ENCODE assay signal across 19 cellular contexts in the genomic region with DNA sequence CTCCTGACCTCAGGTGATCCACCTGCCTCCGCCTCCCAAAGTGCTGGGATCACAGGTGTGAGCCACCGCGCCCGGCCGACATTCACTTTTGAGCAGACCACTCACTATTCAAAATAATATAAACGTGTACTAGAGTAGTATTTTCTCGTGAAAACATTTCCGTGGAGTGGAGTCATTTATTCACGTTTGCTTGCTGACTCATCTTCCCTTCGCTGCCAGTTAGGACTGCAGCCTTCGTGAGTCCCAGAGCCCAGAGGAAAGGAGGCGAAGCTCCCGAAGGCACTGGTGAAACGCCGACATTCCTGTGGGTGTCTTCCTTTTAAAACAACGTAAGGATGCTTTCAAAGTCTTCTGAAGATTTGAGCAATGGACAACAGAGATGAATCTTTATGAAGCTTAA. TPM values are rescaled to one million over a fixed set of nuclear protein-coding genes. Genes with fewer than 3 reads are reported as not detected.
DNase-seq lines count a peak whose midpoint lies in the region; ATAC-seq, FAIRE-seq and TF ChIP-seq lines count a peak whose summit lies in the region.
"Had no signal": no experiment of that assay in that cellular context is flagged by ENCODE, and none has a peak within 500 bp of the region (broad histone marks: within the 10 kb centered on the region; RNA-seq: fewer than 3 reads in every experiment).

No MANE protein-coding gene starts in this region.

- H3K4me1 Mint-ChIP-seq in activated CD4-positive, alpha-beta memory T cell treated with anti-CD3 and anti-CD28 coated beads for 36 hours (ENCODE audit: low read depth): no peaks in the 10 kb centered on the region

- no peaks in the 10 kb centered on the region for H3K9me3 ChIP-seq in fibroblast of lung (ENCODE audit: control insufficient read depth, insufficient read depth, low read depth, low read length)
- H3K9me3 ChIP-seq: body of pancreas, neutrophil had no signal

- no peak overlapping the region for H3K4me2 ChIP-seq in fibroblast of lung (ENCODE audit: extremely low read depth, insufficient read depth, low read length)

- peaks cover 14% of the 10 kb centered on the region for H3K9me3 Mint-ChIP-seq in activated CD4-positive, alpha-beta memory T cell treated with anti-CD3 and anti-CD28 coated beads for 36 hours

- H3K27ac ChIP-seq in fibroblast of lung (ENCODE audit: insufficient read depth, low read length): no peak overlapping the region
- H3K27ac ChIP-seq: body of pancreas, HL-60, neutrophil, SK-N-MC had no signal

- peak; percentile 93 for DNase-seq in BJ (ENCODE audit: low read depth)
- DNase-seq in RCC 7860 (ENCODE audit: low spot score): peak; percentile 54
- DNase-seq in fibroblast of lung (ENCODE audit: low read depth in 2 of 2): peak; percentile 49 to 88
- peak; percentile 70 for DNase-seq in posterior vena cava (ENCODE audit: low spot score)
- no peak for DNase-seq in activated CD4-positive, alpha-beta memory T cell treated with anti-CD3 and anti-CD28 coated beads for 36 hours
- no peak for DNase-seq in occipital lobe (lab: John Stamatoyannopoulos, UW)
- no peak for DNase-seq in activated CD8-positive, alpha-beta memory T cell treated with anti-CD3 and anti-CD28 coated beads for 24 hours
- DNase-seq: DND-41; Kasumi-1; NCI-H1436 treated with DMSO at 0.1 percent for 48 hours; NCI-H446; small intestine; stimulated activated naive CD8-positive, alpha-beta T cell treated with anti-CD3 and anti-CD28 coated beads, Interleukin-15, Interleukin-2, amounts not matched to agents 100 U/mL and 50 U/mL, for 24 hours had no signal

- no peak for ATAC-seq in HG02938 (IDR thresholded peaks at IDR 0.05; ENCODE audit: unreplicated experiment)
- ATAC-seq: body of pancreas; GM12878; stimulated activated naive CD8-positive, alpha-beta T cell treated with anti-CD3 and anti-CD28 coated beads, Interleukin-15, Interleukin-2, amounts not matched to agents 100 U/mL and 50 U/mL, for 24 hours had no signal

- H3K27me3 ChIP-seq in BJ (ENCODE audit: control insufficient read depth, insufficient read depth, low read length): no peaks in the 10 kb centered on the region
- no peaks in the 10 kb centered on the region for H3K27me3 ChIP-seq in fibroblast of lung (ENCODE audit: control insufficient read depth, insufficient read depth, low read length)

- no peaks in the 10 kb centered on the region for H3K79me2 ChIP-seq in fibroblast of lung (ENCODE audit: control insufficient read depth, insufficient read depth, low read length)

- H3K36me3 ChIP-seq in BJ (ENCODE audit: control insufficient read depth, insufficient read depth, low read length): no peaks in the 10 kb centered on the region
- H3K36me3 ChIP-seq in fibroblast of lung (ENCODE audit: control insufficient read depth, insufficient read depth, low read length): no peaks in the 10 kb centered on the region
- H3K36me3 ChIP-seq: neutrophil had no signal

- peaks cover 10% of the 10 kb centered on the region for H3K4me1 ChIP-seq in fibroblast of lung (ENCODE audit: control insufficient read depth, extremely low read depth, insufficient read depth, low read length)
- H3K4me1 ChIP-seq: body of pancreas had no signal

- no peak overlapping the region for H3K4me3 ChIP-seq in BJ (ENCODE audit: low read depth, low read length)
- no peak overlapping the region for H3K4me3 ChIP-seq in fibroblast of lung (replicated peaks in 1 of 4; ENCODE audit: control extremely low read depth in 1 of 4, insufficient read depth in 1 of 4, low read depth in 3 of 4, low read length in 4 of 4)
- H3K4me3 ChIP-seq: body of pancreas, GM12878, SK-N-MC had no signal

- CTCF ChIA-PET in BJ (lab: Yijun Ruan, JAX): interaction anchor here (0.6 to 0.8 kb wide), 2 partner anchors 68 to 302 kb away, joined by 3 read pairs; no protein-coding TSS in a partner anchor
- CTCF ChIA-PET in activated CD4-positive, alpha-beta memory T cell treated with anti-CD3 and anti-CD28 coated beads for 36 hours (lab: Charles Lee): no interaction called here

- H3K4me3 Mint-ChIP-seq in activated CD4-positive, alpha-beta memory T cell treated with anti-CD3 and anti-CD28 coated beads for 36 hours: no peak overlapping the region

- POLR2A ChIA-PET in BJ (lab: Charles Lee): interaction anchor here (1.1 kb wide), 1 partner anchor 10 kb away, joined by 5 read pairs; no protein-coding TSS in a partner anchor
- POLR2A ChIA-PET in activated CD4-positive, alpha-beta memory T cell treated with anti-CD3 and anti-CD28 coated beads for 36 hours (lab: Charles Lee): no interaction called here

- H3K9ac ChIP-seq in fibroblast of lung (ENCODE audit: insufficient read depth, low read length): no peak overlapping the region

- peaks cover 7% of the 10 kb centered on the region for H3K36me3 Mint-ChIP-seq in activated CD4-positive, alpha-beta memory T cell treated with anti-CD3 and anti-CD28 coated beads for 36 hours

- FAIRE-seq in RCC 7860 (lab: Jason Lieb, UNC): peak; percentile 70
- FAIRE-seq: GM12878, small intestine had no signal

- H3K27ac Mint-ChIP-seq in activated CD4-positive, alpha-beta memory T cell treated with anti-CD3 and anti-CD28 coated beads for 36 hours: no peak overlapping the region

- intact Hi-C loops in posterior vena cava (cut with DNase I): no loop called here
- intact Hi-C loops in activated CD4-positive, alpha-beta memory T cell treated with anti-CD3 and anti-CD28 coated beads for 36 hours (cut with micrococcal nuclease): no loop called here

- TF ChIP-seq CTCF in BJ (IDR thresholded peaks at IDR 0.05; ENCODE audit: insufficient read depth, low read depth, low read length) (no peak), fibroblast of lung (conservative IDR thresholded peaks at IDR 0.05 in 1 of 2, IDR thresholded peaks at IDR 0.05 in 1 of 2; ENCODE audit: low read depth in 1 of 2, low read length in 2 of 2) (no peak)

- no peak overlapping the region for H2AFZ ChIP-seq in fibroblast of lung (ENCODE audit: low read length)

- H3K27me3 Mint-ChIP-seq in activated CD4-positive, alpha-beta memory T cell treated with anti-CD3 and anti-CD28 coated beads for 36 hours: peaks cover 33% of the 10 kb centered on the region

- H4K20me1 ChIP-seq in fibroblast of lung (ENCODE audit: control insufficient read depth, extremely low read depth, insufficient read depth, low read length): no peaks in the 10 kb centered on the region

RNA-seq across cellular contexts. Expression of gene INPP5A, which starts 10.9 kb away (rescaled TPM):
- polyA plus RNA-seq in BJ (2011; rRNA removed) (59.1 and 60.1 TPM in 2 replicates), fibroblast of lung (36.3 and 39.9 TPM in 2 replicates)
- 46.3 and 61.1 TPM in 2 replicates for polyA minus RNA-seq in BJ (2011; rRNA and poly(A)+ RNA removed)
- total RNA-seq in fibroblast of lung (21.1 and 24.6 TPM in 2 replicates), posterior vena cava (100 to 1,000 TPM in 1 of 2 donors, 10 to 100 TPM in 1; 65.2 to 102 TPM), occipital lobe (29.3 TPM)
- polyA plus RNA-seq in fibroblast of lung (2012): 28.9 and 30.0 TPM in 2 replicates
- polyA minus RNA-seq in fibroblast of lung (ENCODE audit: low replicate concordance): 25.3 and 34.8 TPM in 2 replicates
- 1 to 10 TPM; 7.4 to 7.5 TPM for total RNA-seq in activated CD4-positive, alpha-beta memory T cell treated with anti-CD3 and anti-CD28 coated beads for 36 hours

Comparison
In these comparisons a context has a peak if more than half of its experiments do, and no peak if none do; other contexts are left out.
1. DNase-seq: peak in BJ (single experiment), RCC 7860 (single experiment), fibroblast of lung (2 of 2) and posterior vena cava (single experiment); none in activated CD4-positive, alpha-beta memory T cell treated with anti-CD3 and anti-CD28 coated beads for 36 hours (single experiment), occipital lobe (single experiment) and activated CD8-positive, alpha-beta memory T cell treated with anti-CD3 and anti-CD28 coated beads for 24 hours (single experiment).